26 cellular contexts compared by ENCODE assay signal in genomic region chr15:57324944-57325679, GRCh38. TPM values are rescaled to one million over a fixed set of nuclear protein-coding genes. Genes with fewer than 3 reads are reported as not detected.
A peak's percentile ranks its signal among the peaks of the same experiment; 100 is the strongest.
DNase-seq lines count a peak whose midpoint lies in the region; FAIRE-seq and TF ChIP-seq lines count a peak whose summit lies in the region.
"Had no signal": no experiment of that assay in that cellular context is flagged by ENCODE, and none has a peak within 500 bp of the region (broad histone marks: within the 10 kb centered on the region; RNA-seq: fewer than 3 reads in every experiment).

No MANE protein-coding gene starts in this region.

- no peak overlapping the region for H3K4me3 Mint-ChIP-seq in Caco-2 (ENCODE audit: unreplicated experiment)
- H3K4me3 Mint-ChIP-seq: activated CD4-positive, alpha-beta memory T cell treated with anti-CD3 and anti-CD28 coated beads, Interleukin-2, amount 10 ng/mL, durations not matched to agents 7 days and 5 days; activated naive CD4-positive, alpha-beta T cell treated with anti-CD3 and anti-CD28 coated beads for 36 hours had no signal

- no peaks in the 10 kb centered on the region for H3K27me3 Mint-ChIP-seq in Caco-2 (ENCODE audit: insufficient read depth, unreplicated experiment)

- DNase-seq in Caco-2 (no peak), NCI-H69 (lab: John Stamatoyannopoulos, UW) (peak; percentile 34), H1 (ENCODE audit: low read depth in 1 of 2, low spot score in 2 of 2) (no peak), small intestine (no peak), dermis blood vessel endothelial cell (no peak), tibial nerve (ENCODE audit: low spot score in 2 of 2) (no peak), SKM-1 (lab: John Stamatoyannopoulos, UW; ENCODE audit: unreplicated experiment) (no peak)
- DNase-seq: activated CD4-positive, alpha-beta memory T cell treated with anti-CD3 and anti-CD28 coated beads, Interleukin-2, amount 10 ng/mL, durations not matched to agents 7 days and 5 days; activated CD8-positive, alpha-beta memory T cell treated with anti-CD3 and anti-CD28 coated beads, Interleukin-2, amount 50 U/mL, for 4 hours; dorsolateral prefrontal cortex; foreskin melanocyte; heart right ventricle; midbrain; NCI-H1092 treated with DMSO at 0.1 percent for 48 hours; NCI-H1694 treated with DMSO at 0.1 percent for 48 hours; NCI-H446; stimulated activated naive CD4-positive, alpha-beta T cell treated with Interleukin-2 at 50 U/mL for 16 hours had no signal

- no peaks in the 10 kb centered on the region for H3K36me3 Mint-ChIP-seq in Caco-2 (ENCODE audit: insufficient read depth, unreplicated experiment)
- H3K36me3 Mint-ChIP-seq: naive thymus-derived CD4-positive, alpha-beta T cell had no signal

- H3K9ac ChIP-seq in H1 (replicated peaks in 1 of 4; ENCODE audit: extremely low read depth in 1 of 4, low read depth in 3 of 4, low read length in 3 of 4): no peak overlapping the region
- H3K9ac ChIP-seq: BLaER1 treated with 17β-estradiol and CSF1 and Interleukin-3, amounts not matched to agents 10 nM and 100 nM had no signal

- TF ChIP-seq CTCF in Caco-2 (IDR thresholded peaks at IDR 0.05; ENCODE audit: insufficient read depth in 1 of 2, low read depth in 1 of 2, low read length in 1 of 2, severe bottlenecking in 1 of 2, unreplicated experiment in 1 of 2): no peak
- no peak for TF ChIP-seq CTCF in H1 (IDR thresholded peaks at IDR 0.05; ENCODE audit: control extremely low read depth in 1 of 3, insufficient read depth in 1 of 3, low read depth in 1 of 3, low read length in 3 of 3)
- TF ChIP-seq CTCF in tibial nerve (IDR thresholded peaks at IDR 0.05): no peak

- H3K4me2 ChIP-seq in H1 (ENCODE audit: insufficient read depth in 1 of 2, low read depth in 2 of 2, low read length in 2 of 2): no peak overlapping the region
- H3K4me2 ChIP-seq: BLaER1 treated with 17β-estradiol and CSF1 and Interleukin-3, amounts not matched to agents 10 nM and 100 nM had no signal

- H3K4me3 ChIP-seq in Caco-2 (ENCODE audit: low read depth, low read length) (no peak overlapping the region), H1 (ENCODE audit: extremely low read depth in 1 of 4, insufficient read depth in 2 of 4, low read depth in 3 of 4, low read length in 4 of 4) (no peak overlapping the region), small intestine (ENCODE audit: low read depth in 1 of 2, low read length in 2 of 2) (no peak overlapping the region), tibial nerve (no peak overlapping the region)
- H3K4me3 ChIP-seq: BLaER1 treated with 17β-estradiol and CSF1 and Interleukin-3, amounts not matched to agents 10 nM and 100 nM; dorsolateral prefrontal cortex; heart right ventricle; ovary; SJSA1; testis had no signal

- H2BK5ac ChIP-seq in H1 (ENCODE audit: low read depth, low read length): no peak overlapping the region

- no peak overlapping the region for H2BK120ac ChIP-seq in H1 (replicated peaks; ENCODE audit: low read depth, low read length)

- no peak overlapping the region for H4K5ac ChIP-seq in H1 (ENCODE audit: insufficient read length, low read depth, low read length)

- no peaks in the 10 kb centered on the region for H3K4me1 Mint-ChIP-seq in Caco-2 (ENCODE audit: low read depth, unreplicated experiment)

- intact Hi-C loops in Caco-2 (cut with micrococcal nuclease; ENCODE audit: unreplicated experiment): no loop called here

- TF ChIP-seq EP300 in H1 (IDR thresholded peaks at IDR 0.05; ENCODE audit: borderline replicate concordance in 1 of 2, low read depth in 2 of 2, low read length in 2 of 2): no peak
- TF ChIP-seq EP300 in tibial nerve (IDR thresholded peaks at IDR 0.05): no peak

- no peak for TF ChIP-seq RAD21 in H1 (IDR thresholded peaks at IDR 0.05 in 1 of 2, conservative IDR thresholded peaks at IDR 0.05 in 1 of 2; ENCODE audit: low read depth in 2 of 2, low read length in 2 of 2)

- POLR2A ChIA-PET in Caco-2 (lab: Charles Lee): no interaction called here
- POLR2A ChIA-PET in H1 (lab: Charles Lee; ENCODE audit: partially characterized antibody): interaction anchor here (0.7 kb wide), 1 partner anchor 698 kb away, joined by 3 read pairs; no protein-coding TSS in a partner anchor

- peak overlapping the region; percentile 7 for H4K91ac ChIP-seq in H1 (replicated peaks; ENCODE audit: insufficient read length, low read length)

- no peak overlapping the region for H2AK5ac ChIP-seq in H1 (ENCODE audit: low read depth, low read length)

- H3K27me3 ChIP-seq in Caco-2 (replicated peaks; ENCODE audit: control insufficient read depth, insufficient read depth, low read length) (no peaks in the 10 kb centered on the region), H1 (replicated peaks in 1 of 4; ENCODE audit: control insufficient read depth in 3 of 4, extremely low read depth in 1 of 4, insufficient read depth in 3 of 4, low read length in 3 of 4) (no peaks in the 10 kb centered on the region; a peak in 1 of 7 replicates), small intestine (ENCODE audit: control insufficient read depth in 2 of 2, insufficient read depth in 2 of 2, low read length in 2 of 2) (no peaks in the 10 kb centered on the region), tibial nerve (no peaks in the 10 kb centered on the region)
- H3K27me3 ChIP-seq: BLaER1 treated with 17β-estradiol and CSF1 and Interleukin-3, amounts not matched to agents 10 nM and 100 nM; dorsolateral prefrontal cortex; heart right ventricle; ovary; SJSA1; testis had no signal

- no peak overlapping the region for H3K4ac ChIP-seq in H1 (replicated peaks; ENCODE audit: insufficient read length, low read depth, low read length)

- no peak overlapping the region for H2BK20ac ChIP-seq in H1 (ENCODE audit: low read length)

- H3K36me3 ChIP-seq in Caco-2 (ENCODE audit: control insufficient read depth, insufficient read depth, low read length): no peaks in the 10 kb centered on the region
- H3K36me3 ChIP-seq in H1 (ENCODE audit: control insufficient read depth in 2 of 4, insufficient read depth in 4 of 4, low read length in 3 of 4): no peaks in the 10 kb centered on the region
- H3K36me3 ChIP-seq in small intestine (ENCODE audit: control insufficient read depth in 2 of 2, insufficient read depth in 2 of 2, low read length in 2 of 2): no peaks in the 10 kb centered on the region
- H3K36me3 ChIP-seq in tibial nerve: no peaks in the 10 kb centered on the region
- H3K36me3 ChIP-seq: BLaER1 treated with 17β-estradiol and CSF1 and Interleukin-3, amounts not matched to agents 10 nM and 100 nM; heart right ventricle; ovary; SJSA1 had no signal

- H3K27ac Mint-ChIP-seq in Caco-2 (ENCODE audit: unreplicated experiment): peak overlapping the region; percentile 37
- H3K27ac Mint-ChIP-seq: activated CD4-positive, alpha-beta memory T cell treated with anti-CD3 and anti-CD28 coated beads, Interleukin-2, amount 10 ng/mL, durations not matched to agents 7 days and 5 days; activated naive CD4-positive, alpha-beta T cell treated with anti-CD3 and anti-CD28 coated beads for 36 hours had no signal

- no peaks in the 10 kb centered on the region for H3K79me1 ChIP-seq in H1 (ENCODE audit: low read depth, low read length)

- H3K79me2 ChIP-seq in H1 (ENCODE audit: control insufficient read depth in 1 of 2, insufficient read depth in 2 of 2, low read length in 2 of 2): no peaks in the 10 kb centered on the region

- 81% methylated on average over 11 of the region's 11 CpGs; no CpG with 5 or more reads in 1 of the 2 experiments for WGBS in H1 (ENCODE audit: extremely low coverage in 1 of 2, insufficient coverage in 1 of 2, insufficient read length in 1 of 2, insufficient replicate concordance in 2 of 2, low coverage in 1 of 2, low lambda C conversion rate in 2 of 2, missing lambda C conversion rate in 1 of 2), 2 experiments
- WGBS in small intestine, 3 donors: 55 to 76% (median 68%) methylated on average over 11 of the region's 11 CpGs
- 85 to 89% methylated on average over 11 of the region's 11 CpGs for WGBS in tibial nerve, 2 donors

- no peak overlapping the region for H3K56ac ChIP-seq in H1 (replicated peaks; ENCODE audit: insufficient read length, low read depth, low read length)

- H3K9me3 ChIP-seq in Caco-2 (no peaks in the 10 kb centered on the region), H1 (ENCODE audit: insufficient read depth in 2 of 2, low read depth in 1 of 2, low read length in 1 of 2) (no peaks in the 10 kb centered on the region), small intestine (ENCODE audit: control insufficient read depth, low read depth) (no peaks in the 10 kb centered on the region), tibial nerve (no peaks in the 10 kb centered on the region)
- H3K9me3 ChIP-seq: BLaER1 treated with 17β-estradiol and CSF1 and Interleukin-3, amounts not matched to agents 10 nM and 100 nM; heart right ventricle; ovary; SJSA1; testis had no signal

- no peak overlapping the region for H3K23ac ChIP-seq in H1 (ENCODE audit: insufficient read length)

- H3K14ac ChIP-seq in H1 (ENCODE audit: insufficient read length): no peak overlapping the region

- H3K27ac ChIP-seq in H1 (ENCODE audit: low read depth, low read length) (no peak overlapping the region), small intestine (ENCODE audit: low read depth in 1 of 2, low read length in 1 of 2) (peak overlapping the region; percentile 5 to 61), tibial nerve (no peak overlapping the region)
- H3K27ac ChIP-seq: BLaER1 treated with 17β-estradiol and CSF1 and Interleukin-3, amounts not matched to agents 10 nM and 100 nM; dorsolateral prefrontal cortex; heart right ventricle; ovary; SJSA1; testis had no signal

- 0 out of 2 replicates have a peak overlapping the region, but pooled peaks have one; percentile 20 for H2BK15ac ChIP-seq in H1 (ENCODE audit: low read length)

- H2AFZ ChIP-seq in H1 (ENCODE audit: low read length): 0 out of 2 replicates have a peak overlapping the region, but pooled peaks have one; percentile 28

- H3K18ac ChIP-seq in H1 (ENCODE audit: extremely low read depth, low read length): no peak overlapping the region

- FAIRE-seq in H1 (lab: Jason Lieb, UNC) (no peak), small intestine (lab: Jason Lieb, UNC) (no peak)
- FAIRE-seq: G401.6, TTC549 had no signal

- no peaks in the 10 kb centered on the region for H3K23me2 ChIP-seq in H1 (ENCODE audit: low read depth, low read length)

- H4K8ac ChIP-seq in H1 (ENCODE audit: extremely low read depth, insufficient read depth, low read length): no peak overlapping the region

- H3K9me3 Mint-ChIP-seq in Caco-2 (ENCODE audit: unreplicated experiment): no peaks in the 10 kb centered on the region
- H3K9me3 Mint-ChIP-seq: activated CD4-positive, alpha-beta memory T cell treated with anti-CD3 and anti-CD28 coated beads, Interleukin-2, amount 10 ng/mL, durations not matched to agents 7 days and 5 days; activated naive CD4-positive, alpha-beta T cell treated with anti-CD3 and anti-CD28 coated beads for 36 hours; naive thymus-derived CD4-positive, alpha-beta T cell had no signal

- no TSS peak for BruUV-seq in Caco-2 (replicated peaks; lab: Mats Ljungman, UMichigan)

- H3K4me1 ChIP-seq in Caco-2: peaks cover 32% of the 10 kb centered on the region
- peaks cover 2 to 7% (median 3%) of the 10 kb centered on the region in 4 experiments; a peak in 6 of 7 replicates for H3K4me1 ChIP-seq in H1 (replicated peaks in 1 of 4; ENCODE audit: control insufficient read depth in 3 of 4, insufficient read depth in 4 of 4, low read length in 3 of 4)
- H3K4me1 ChIP-seq in small intestine (ENCODE audit: control insufficient read depth in 2 of 2, insufficient read depth in 1 of 2, low read depth in 1 of 2, low read length in 1 of 2): peaks cover 2 to 7% of the 10 kb centered on the region in 2 donors
- peaks cover 0 to 18% (median 0%) of the 10 kb centered on the region in 4 donors for H3K4me1 ChIP-seq in tibial nerve
- H3K4me1 ChIP-seq: testis had no signal

- H4K20me1 ChIP-seq in H1 (replicated peaks in 1 of 2; ENCODE audit: control insufficient read depth in 1 of 2, insufficient read depth in 2 of 2, low read length in 2 of 2): peaks cover 0 to under 1% of the 10 kb centered on the region in 2 experiments
- H4K20me1 ChIP-seq: BLaER1 treated with 17β-estradiol and CSF1 and Interleukin-3, amounts not matched to agents 10 nM and 100 nM had no signal

- no peak for TF ChIP-seq POLR2A in H1 (IDR thresholded peaks at IDR 0.05; ENCODE audit: control extremely low read depth in 1 of 2, low read depth in 2 of 2, low read length in 2 of 2)
- no peak for TF ChIP-seq POLR2A in tibial nerve (IDR thresholded peaks at IDR 0.05)

- CTCF ChIA-PET in Caco-2 (lab: Charles Lee) (interaction anchor here (0.7 kb wide), 2 partner anchors 33 to 1192 kb away, joined by 4 to 7 read pairs; no protein-coding TSS in a partner anchor), H1 (lab: Charles Lee; ENCODE audit: partially characterized antibody) (interaction anchor here (0.6 to 0.8 kb wide), 2 partner anchors 21 to 79 kb away, joined by 3 read pairs; no protein-coding TSS in a partner anchor)

- H2BK12ac ChIP-seq in H1 (ENCODE audit: low read depth, low read length): no peak overlapping the region

RNA-seq across cellular contexts. Expression of gene CGNL1, which starts 51.2 kb away (rescaled TPM):
- total RNA-seq in Caco-2 (2022) (8.3 and 9.4 TPM in 2 replicates), dermis blood vessel endothelial cell (16.3 and 21.1 TPM in 2 replicates), tibial nerve (10 to 100 TPM; 15.9 to 36.7 (median 29.2) TPM)
- 72.7 and 75.6 TPM in 2 replicates for total RNA-seq in H1 (2021; fragmentation: NEBNext Ultra II Directional; extraction: Animal tissue kit (Norgen Biotek cat#: 25700))
- polyA plus RNA-seq in H1 (2011; rRNA removed) (20.4 and 21.8 TPM in 2 replicates), small intestine (1 to 10 TPM in 2 of 3 donors, under 1 TPM in 1; 0.81 to 2.7 (median 1.1) TPM)
- polyA plus RNA-seq in H1 (2011; cell fraction: cytosol; rRNA removed): 26.8 TPM
- 42.9 TPM for polyA plus RNA-seq in H1 (2011; cell fraction: nucleus; rRNA removed)
- 52.8 to 62.1 TPM (median 54.3 TPM) in 4 replicates for polyA plus RNA-seq in H1 (2012, experiment 1 of 2)
- polyA plus RNA-seq in H1 (2012, experiment 2 of 2): 4.5 TPM
- 23.5 TPM for polyA plus RNA-seq in H1 (2013, experiment 1 of 2)
- 21.9 TPM for polyA plus RNA-seq in H1 (2013, experiment 2 of 2)
- 52.9 and 54.8 TPM in 2 replicates for polyA minus RNA-seq in H1 (2011; rRNA and poly(A)+ RNA removed)
- 43.2 TPM for polyA minus RNA-seq in H1 (2011; cell fraction: cytosol; rRNA and poly(A)+ RNA removed)
- polyA minus RNA-seq in H1 (2011; cell fraction: nucleus; rRNA and poly(A)+ RNA removed): 56.4 TPM
- total RNA-seq: activated CD4-positive, alpha-beta memory T cell treated with anti-CD3 and anti-CD28 coated beads, Interleukin-2, amount 10 ng/mL, durations not matched to agents 7 days and 5 days; activated naive CD4-positive, alpha-beta T cell treated with anti-CD3 and anti-CD28 coated beads for 36 hours; naive thymus-derived CD4-positive, alpha-beta T cell; T-helper 1 cell treated with Interleukin-12 subunit alpha and Interleukin-12 subunit beta and Interleukin-4 antibody, amounts not matched to agents 30 ng/mL and 1 ng/mL, for 36 hours had no signal
- polyA plus RNA-seq: naive thymus-derived CD4-positive, alpha-beta T cell had no signal

Comparison
In these comparisons a context has a peak if more than half of its experiments do, and no peak if none do; other contexts are left out.
1. H3K27ac ChIP-seq: peak in small intestine (2 of 2); none in H1 (single experiment) and tibial nerve (0 of 4).